In genomic region chr19:21709464-21709863, GRCh38 we compare ENCODE assay signal across 29 cellular contexts.
"Had no signal": no experiment of that assay in that cellular context is flagged by ENCODE, and none has a peak within 500 bp of the region (broad histone marks: within the 10 kb centered on the region; RNA-seq: fewer than 3 reads in every experiment).

No MANE protein-coding gene starts in this region.

- H3K27me3 Mint-ChIP-seq: naive B cell; progenitor cell of endocrine pancreas; stimulated activated naive B cell treated with anti-CD40 and anti-IgM and Interleukin-4, amounts not matched to agents 10 μg/mL and 1 μg/mL and 100 μg/mL, for 72 hours had no signal

- H3K4me3 Mint-ChIP-seq: mesothelial cell of epicardium; naive B cell; natural killer cell; nephron progenitor cell; neural progenitor cell; stimulated activated naive B cell treated with anti-CD40 and anti-IgM and Interleukin-4, amounts not matched to agents 10 μg/mL and 1 μg/mL and 100 μg/mL, for 72 hours had no signal

- H3K27me3 ChIP-seq: neural progenitor cell, ovary, right atrium auricular region, stomach, testis, thyroid gland, transverse colon, upper lobe of left lung, vagina had no signal

- H3K9me3 ChIP-seq: ovary, right atrium auricular region, testis, thyroid gland, transverse colon, vagina had no signal

- H3K27ac ChIP-seq: lower lobe of right lung, neural progenitor cell, ovary, right atrium auricular region, skin epidermis, stomach, testis, thyroid gland, transverse colon, upper lobe of left lung, vagina had no signal

- DNase-seq: hippocampal formation; kidney glomerular epithelial cell; left cardiac atrium; lower lobe of right lung; mammary epithelial cell; mesendoderm; naive B cell; natural killer cell; nephron progenitor cell; ovary; stimulated activated CD4-positive, alpha-beta T cell treated with anti-CD3 and anti-CD28 coated beads, Interleukin-12 subunit alpha, Interleukin-12 subunit beta, amount 100 ng/mL, for 4 hours; stimulated activated CD4-positive, alpha-beta T cell treated with anti-CD3 and anti-CD28 coated beads, Interleukin-15, amount 100 ng/mL, for 24 hours; stimulated activated CD4-positive, alpha-beta T cell treated with anti-CD3 and anti-CD28 coated beads, Interleukin-2, amount 100 ng/mL, for 24 hours; stimulated activated CD4-positive, alpha-beta T cell treated with anti-CD3 and anti-CD28 coated beads, Interleukin-4, amount 100 ng/mL, for 1 hour; stimulated activated naive B cell treated with anti-CD40 and anti-IgM and Interleukin-4, amounts not matched to agents 10 μg/mL and 1 μg/mL and 100 μg/mL, for 72 hours; stimulated activated naive CD8-positive, alpha-beta T cell treated with anti-CD3 and anti-CD28 coated beads, Interleukin-15, Interleukin-2, amounts not matched to agents 100 U/mL and 50 U/mL, for 24 hours; stomach; testis; thyroid gland; transverse colon had no signal

- H3K4me1 Mint-ChIP-seq: mesothelial cell of epicardium; naive B cell; natural killer cell; nephron progenitor cell; neural progenitor cell; stimulated activated naive B cell treated with anti-CD40 and anti-IgM and Interleukin-4, amounts not matched to agents 10 μg/mL and 1 μg/mL and 100 μg/mL, for 72 hours had no signal

- H3K36me3 Mint-ChIP-seq: naive B cell; natural killer cell; neural progenitor cell; stimulated activated naive B cell treated with anti-CD40 and anti-IgM and Interleukin-4, amounts not matched to agents 10 μg/mL and 1 μg/mL and 100 μg/mL, for 72 hours had no signal

- ATAC-seq: left cardiac atrium; left lobe of liver; lower lobe of right lung; natural killer cell; sciatic nerve; stimulated activated naive B cell treated with anti-CD40 and anti-IgM and Interleukin-4, amounts not matched to agents 10 μg/mL and 1 μg/mL and 100 μg/mL, for 72 hours; stimulated activated naive CD8-positive, alpha-beta T cell treated with anti-CD3 and anti-CD28 coated beads, Interleukin-15, Interleukin-2, amounts not matched to agents 100 U/mL and 50 U/mL, for 24 hours had no signal

- H3K4me3 ChIP-seq: lower lobe of right lung, neural progenitor cell, ovary, right atrium auricular region, skin epidermis, stomach, thyroid gland, transverse colon, upper lobe of left lung, vagina had no signal

- H3K4me1 ChIP-seq: lower lobe of right lung, neural progenitor cell, right atrium auricular region, stomach, testis, thyroid gland, transverse colon, upper lobe of left lung, vagina had no signal

- H3K27ac Mint-ChIP-seq: mesothelial cell of epicardium; naive B cell; natural killer cell; nephron progenitor cell; neural progenitor cell; progenitor cell of endocrine pancreas; stimulated activated naive B cell treated with anti-CD40 and anti-IgM and Interleukin-4, amounts not matched to agents 10 μg/mL and 1 μg/mL and 100 μg/mL, for 72 hours had no signal
